Comparison of ENCODE assay signal across 10 cellular contexts in the genomic region with DNA sequence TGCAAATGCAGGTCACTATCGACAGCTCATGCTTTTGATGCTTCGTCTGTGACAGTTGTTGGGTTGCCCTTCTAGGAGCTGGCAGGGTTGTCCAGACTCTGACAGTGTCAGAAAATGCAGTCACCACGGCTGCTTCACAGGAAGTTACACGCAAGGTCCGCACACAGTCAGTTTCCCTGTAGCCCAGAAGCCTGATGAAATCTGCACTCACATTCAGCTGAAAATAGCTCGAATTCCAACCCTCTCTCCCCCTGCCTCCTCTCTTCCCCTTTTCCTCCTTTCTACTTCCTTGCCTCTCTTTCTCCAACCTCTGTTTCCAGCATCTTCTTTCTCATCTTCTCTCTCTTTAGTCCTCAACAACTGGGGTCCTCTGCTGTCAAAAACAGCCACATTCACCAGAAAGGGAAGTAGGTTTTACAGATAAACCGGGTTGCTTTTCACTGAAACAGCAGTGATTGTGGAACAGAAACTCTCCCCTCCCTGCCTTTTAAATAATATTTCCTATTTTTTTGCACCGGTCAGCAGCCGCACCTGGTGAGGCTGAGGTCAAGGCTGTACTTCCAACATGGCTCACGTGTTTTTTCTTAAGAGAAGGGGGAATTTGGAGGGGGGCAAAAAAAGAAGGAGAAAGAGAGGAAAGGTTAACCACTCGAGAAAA.
DNase-seq lines count a peak whose midpoint lies in the region; ATAC-seq, FAIRE-seq and TF ChIP-seq lines count a peak whose summit lies in the region.
"Had no signal": no experiment of that assay in that cellular context is flagged by ENCODE, and none has a peak within 500 bp of the region (broad histone marks: within the 10 kb centered on the region; RNA-seq: fewer than 3 reads in every experiment).

No MANE protein-coding gene starts in this region.

- H4K20me1 ChIP-seq in Karpas-422 (ENCODE audit: insufficient read depth, low read depth, low read length): no peaks in the 10 kb centered on the region

- CTCF ChIA-PET in activated naive CD4-positive, alpha-beta T cell treated with anti-CD3 and anti-CD28 coated beads for 36 hours (lab: Charles Lee): interaction anchor here (1.7 kb wide), 1 partner anchor 11 kb away, joined by 3 read pairs; no protein-coding TSS in a partner anchor

- H3K18ac ChIP-seq in trophoblast cell (ENCODE audit: low read length): no peak overlapping the region

- H3K14ac ChIP-seq in trophoblast cell (ENCODE audit: low read length): peak overlapping the region; percentile 27

- peak overlapping the region; percentile 66 for H4K8ac ChIP-seq in trophoblast cell (ENCODE audit: low read depth, low read length)

- no peaks in the 10 kb centered on the region for H3K36me3 Mint-ChIP-seq in activated naive CD4-positive, alpha-beta T cell treated with anti-CD3 and anti-CD28 coated beads for 36 hours (ENCODE audit: low read depth)

- no peaks in the 10 kb centered on the region for H3K9me2 ChIP-seq in Karpas-422 (replicated peaks; ENCODE audit: insufficient read depth, low read length)

- H3K23ac ChIP-seq in trophoblast cell (ENCODE audit: low read length): no peak overlapping the region

- peak overlapping the region; percentile 52 for H2BK120ac ChIP-seq in trophoblast cell (ENCODE audit: insufficient read depth, low read length, poor library complexity)

- no CpG with 5 or more reads among the region's 11 CpGs for WGBS in trophoblast cell (ENCODE audit: extremely low coverage, insufficient coverage, insufficient read length)

- no peak overlapping the region for H4K12ac ChIP-seq in trophoblast cell (ENCODE audit: low read depth, low read length)

- peaks cover 11% of the 10 kb centered on the region for H3K79me1 ChIP-seq in trophoblast cell (ENCODE audit: low read length)

- peak overlapping the region; percentile 80 for H3K27ac ChIP-seq in Karpas-422 (ENCODE audit: low read length)
- H3K27ac ChIP-seq in trophoblast cell (ENCODE audit: low read depth, low read length): peak overlapping the region; percentile 76
- H3K27ac ChIP-seq: SK-N-MC had no signal

- H3K4me3 ChIP-seq in Karpas-422 (ENCODE audit: low read length): no peak overlapping the region
- no peak overlapping the region for H3K4me3 ChIP-seq in fibroblast of villous mesenchyme (ENCODE audit: low read depth, low read length)
- no peak overlapping the region for H3K4me3 ChIP-seq in trophoblast cell (ENCODE audit: low read depth, low read length)
- H3K4me3 ChIP-seq: SK-N-MC had no signal

- H2BK12ac ChIP-seq in trophoblast cell (ENCODE audit: low read length): no peak overlapping the region

- H3K9me3 ChIP-seq in Karpas-422 (ENCODE audit: low read length) (no peaks in the 10 kb centered on the region), trophoblast cell (ENCODE audit: insufficient read depth, low read depth, low read length) (no peaks in the 10 kb centered on the region)

- peak overlapping the region; percentile 70 for H4K91ac ChIP-seq in trophoblast cell (ENCODE audit: low read depth, low read length)

- peak overlapping the region; percentile 32 for H2BK5ac ChIP-seq in trophoblast cell (ENCODE audit: low read depth, low read length, poor library complexity)

- H3K4me2 ChIP-seq in Karpas-422 (ENCODE audit: low read depth, low read length, poor library complexity, severe bottlenecking) (peak overlapping the region; percentile 38), trophoblast cell (ENCODE audit: low read length) (no peak overlapping the region)

- H2AFZ ChIP-seq in Karpas-422 (ENCODE audit: low read length) (no peak overlapping the region), trophoblast cell (ENCODE audit: insufficient read depth, low read length, poor library complexity) (no peak overlapping the region)

- FAIRE-seq in H54 (lab: Jason Lieb, UNC): no peak

- no peak overlapping the region for H3K4me3 Mint-ChIP-seq in activated naive CD4-positive, alpha-beta T cell treated with anti-CD3 and anti-CD28 coated beads for 36 hours

- H3K9me3 Mint-ChIP-seq in activated naive CD4-positive, alpha-beta T cell treated with anti-CD3 and anti-CD28 coated beads for 36 hours: no peaks in the 10 kb centered on the region

- peaks cover 100% of the 10 kb centered on the region for H3K79me2 ChIP-seq in Karpas-422 (ENCODE audit: low read length)
- H3K79me2 ChIP-seq in trophoblast cell (ENCODE audit: control insufficient read depth, insufficient read depth, low read length, poor library complexity): peaks cover 2% of the 10 kb centered on the region

- intact Hi-C loops in activated naive CD4-positive, alpha-beta T cell treated with anti-CD3 and anti-CD28 coated beads for 36 hours (cut with micrococcal nuclease): no loop called here

- H3K4ac ChIP-seq in trophoblast cell (ENCODE audit: low read depth, low read length): no peak overlapping the region

- no peak for TF ChIP-seq POLR2A in H54 (IDR thresholded peaks at IDR 0.05; ENCODE audit: low read depth, low read length)

- ATAC-seq in GM18502 (IDR thresholded peaks at IDR 0.05; ENCODE audit: poor library complexity, unreplicated experiment) (peak; percentile 53), HG02884 (IDR thresholded peaks at IDR 0.05; ENCODE audit: unreplicated experiment) (no peak)

- H3K4me1 ChIP-seq in Karpas-422 (ENCODE audit: low read length): peaks cover 56% of the 10 kb centered on the region
- H3K4me1 ChIP-seq in trophoblast cell (ENCODE audit: control insufficient read depth in 1 of 2, insufficient read depth in 2 of 2, low read length in 2 of 2): peaks cover 21 to 27% of the 10 kb centered on the region in 2 experiments

- no peak overlapping the region for H3K27ac Mint-ChIP-seq in activated naive CD4-positive, alpha-beta T cell treated with anti-CD3 and anti-CD28 coated beads for 36 hours

- H3K9ac ChIP-seq in Karpas-422 (ENCODE audit: low read length) (peak overlapping the region; percentile 20; the same call in 1 of the 2 replicates), trophoblast cell (ENCODE audit: low read length) (no peak overlapping the region)

- H2AK5ac ChIP-seq in trophoblast cell (ENCODE audit: low read length): no peak overlapping the region

- peak; percentile 79 for DNase-seq in Karpas-422
- DNase-seq in fibroblast of villous mesenchyme (ENCODE audit: low read depth): peak; percentile 9
- DNase-seq in trophoblast cell: peak; percentile 21 to 45
- DNase-seq in OCI-M2 (lab: John Stamatoyannopoulos, UW; ENCODE audit: unreplicated experiment): no peak
- no peak for DNase-seq in H54 (ENCODE audit: insufficient read length, low spot score)
- no peak for DNase-seq in activated naive CD4-positive, alpha-beta T cell treated with anti-CD3 and anti-CD28 coated beads for 36 hours
- DNase-seq: left cardiac atrium had no signal

- H3K36me3 ChIP-seq in Karpas-422 (ENCODE audit: insufficient read depth, low read length) (peaks cover 32% of the 10 kb centered on the region; the same call in 1 of the 2 replicates), trophoblast cell (ENCODE audit: control insufficient read depth in 1 of 2, insufficient read depth in 2 of 2, low read length in 2 of 2) (no peaks in the 10 kb centered on the region)

- H3K27me3 ChIP-seq in Karpas-422 (ENCODE audit: low read length) (no peaks in the 10 kb centered on the region), trophoblast cell (ENCODE audit: insufficient read depth, low read length) (no peaks in the 10 kb centered on the region)

- no peak for TF ChIP-seq CTCF in fibroblast of villous mesenchyme (IDR thresholded peaks at IDR 0.05; ENCODE audit: insufficient read depth, low read depth, low read length)

- no peaks in the 10 kb centered on the region for H3K4me1 Mint-ChIP-seq in activated naive CD4-positive, alpha-beta T cell treated with anti-CD3 and anti-CD28 coated beads for 36 hours (ENCODE audit: low read depth)

- H3K27me3 Mint-ChIP-seq in activated naive CD4-positive, alpha-beta T cell treated with anti-CD3 and anti-CD28 coated beads for 36 hours (ENCODE audit: low read depth): peaks cover 22% of the 10 kb centered on the region

Comparison
In these comparisons a context has a peak if more than half of its experiments do, and no peak if none do; other contexts are left out.
1. DNase-seq: peak in Karpas-422 (single experiment), fibroblast of villous mesenchyme (single experiment) and trophoblast cell (2 of 2); none in OCI-M2 (single experiment), H54 (single experiment) and activated naive CD4-positive, alpha-beta T cell treated with anti-CD3 and anti-CD28 coated beads for 36 hours (single experiment).